ENCODE assay signal across 1 cellular context in the genomic region with DNA sequence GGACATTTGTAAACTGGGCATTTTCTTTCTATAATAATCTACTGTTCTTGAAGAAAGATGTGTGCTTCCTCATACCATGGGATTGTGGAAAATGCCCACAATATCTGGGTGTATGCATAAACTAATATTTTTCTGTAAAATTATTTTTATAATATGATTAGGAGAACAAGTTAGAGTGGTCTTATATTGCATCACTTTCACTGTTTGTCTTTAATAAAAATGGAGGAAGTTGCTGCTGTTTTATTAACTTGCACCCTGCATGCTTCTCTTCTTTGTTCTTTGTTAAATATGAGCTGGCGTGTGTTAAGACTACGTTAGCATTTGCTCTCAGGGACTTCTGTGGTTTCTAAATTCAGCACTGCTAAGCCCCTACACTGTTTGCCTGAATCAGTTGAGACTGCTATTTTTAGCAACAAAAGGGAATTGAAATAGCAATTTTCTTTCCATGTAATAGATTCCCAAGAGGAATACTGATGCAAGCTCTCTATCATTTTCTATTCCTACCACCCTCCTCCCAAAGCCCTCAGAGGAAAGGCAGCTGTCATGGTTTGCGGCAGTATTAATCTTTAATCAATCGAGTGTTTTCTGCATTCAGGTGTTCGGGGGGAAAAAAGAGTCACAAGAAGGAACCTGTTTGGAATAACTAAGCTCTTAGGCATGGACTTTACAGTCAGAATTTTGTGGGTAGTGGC.
TF ChIP-seq lines count a peak whose summit lies in the region.

No MANE protein-coding gene starts in this region.

TF ChIP-seq in HepG2, 621 proteins besides CTCF, POLR2A, EP300 and RAD21 (continued from another document):
- TF ChIP-seq SOX13 (IDR thresholded peaks at IDR 0.05) (no peak), SOX13 (CRISPR knock-in tag; conservative IDR thresholded peaks at IDR 0.05 in 1 of 2, IDR thresholded peaks at IDR 0.05 in 1 of 2) (peak in 1 of 2 experiments; percentile 11; a peak in 1 of 4 replicates), SNRNP70 (IDR thresholded peaks at IDR 0.05; ENCODE audit: low read depth, low read length) (no peak)
